34 cellular contexts compared by ENCODE assay signal in genomic region chr7:7311001-7311400, GRCh38.
"Had no signal": no experiment of that assay in that cellular context is flagged by ENCODE, and none has a peak within 500 bp of the region (broad histone marks: within the 10 kb centered on the region; RNA-seq: fewer than 3 reads in every experiment).

No MANE protein-coding gene starts in this region.

- H3K36me3 ChIP-seq: MG63 had no signal

- H3K4me3 ChIP-seq: MG63 had no signal

- H3K27ac ChIP-seq: KMS-11 had no signal

- H3K27me3 ChIP-seq: MG63 had no signal

- H3K9me3 ChIP-seq: MG63 had no signal

- DNase-seq: Karpas-422, Kasumi-1, MG63, MM.1S, MV-4-11, NCI-H1048, NCI-H1092, NCI-H1092 treated with DMSO at 0.1 percent for 48 hours, NCI-H1105, NCI-H1105 treated with DMSO at 0.1 percent for 48 hours, NCI-H1417, NCI-H1417 treated with DMSO at 0.1 percent for 48 hours, NCI-H1436, NCI-H1436 treated with DMSO at 0.1 percent for 48 hours, NCI-H146, NCI-H1694, NCI-H1694 treated with DMSO at 0.1 percent for 48 hours, NCI-H187, NCI-H187 treated with DMSO at 0.1 percent for 48 hours, NCI-H1930, NCI-H2029, NCI-H2029 treated with DMSO at 0.1 percent for 48 hours, NCI-H2081, NCI-H2081 treated with DMSO at 0.1 percent for 48 hours, NCI-H2107, NCI-H2171, NCI-H2171 treated with DMSO at 0.1 percent for 48 hours, NCI-H2227 treated with DMSO at 0.1 percent for 48 hours, NCI-H226, NCI-H345, NCI-H446, NCI-H446 treated with DMSO at 0.1 percent for 48 hours, NCI-H510A had no signal
